In genomic region chr20:50305636-50306477, GRCh38 we compare ENCODE assay signal across 8 cellular contexts.
A peak's percentile ranks its signal among the peaks of the same experiment; 100 is the strongest.
DNase-seq lines count a peak whose midpoint lies in the region; ATAC-seq and TF ChIP-seq lines count a peak whose summit lies in the region.
"Had no signal": no experiment of that assay in that cellular context is flagged by ENCODE, and none has a peak within 500 bp of the region (broad histone marks: within the 10 kb centered on the region; RNA-seq: fewer than 3 reads in every experiment).

No MANE protein-coding gene starts in this region.

- in situ Hi-C loops in G401 (cut with HindIII; ENCODE audit: low sequenced_read_pairs): no loop called here

- 93% methylated on average over 19 of the region's 19 CpGs for WGBS in thymus

- no peak overlapping the region for H3K4me3 ChIP-seq in ascending aorta
- H3K4me3 ChIP-seq in thymus (ENCODE audit: low read length): no peak overlapping the region

- H3K27ac ChIP-seq in ascending aorta (peak overlapping the region; percentile 73 to 81), thymus (ENCODE audit: low read depth) (peak overlapping the region; percentile 20)

- peak; percentile 29 for DNase-seq in NCI-H187 treated with DMSO at 0.1 percent for 48 hours (lab: John Stamatoyannopoulos, UW)
- no peak for DNase-seq in ascending aorta (ENCODE audit: low spot score in 2 of 2)
- peak; percentile 96 for DNase-seq in left lobe of liver (ENCODE audit: low spot score)
- DNase-seq in MV-4-11 (lab: John Stamatoyannopoulos, UW): no peak
- no peak for DNase-seq in G401 (ENCODE audit: low spot score)
- DNase-seq in stimulated activated effector memory CD8-positive, alpha-beta T cell treated with anti-CD3 and anti-CD28 coated beads, Interleukin-12 subunit alpha, Interleukin-12 subunit beta, amount 100 ng/mL, for 72 hours (ENCODE audit: low spot score in 2 of 2): no peak
- DNase-seq: activated CD4-positive, alpha-beta T cell treated with anti-CD3 and anti-CD28 coated beads for 4 hours had no signal

- H3K36me3 ChIP-seq in ascending aorta (no peaks in the 10 kb centered on the region), thymus (ENCODE audit: control insufficient read depth, insufficient read depth) (no peaks in the 10 kb centered on the region)

- peaks cover 0 to 9% of the 10 kb centered on the region in 2 donors for H3K9me3 ChIP-seq in ascending aorta
- no peaks in the 10 kb centered on the region for H3K9me3 ChIP-seq in thymus (ENCODE audit: control insufficient read depth)

- TF ChIP-seq CTCF in ascending aorta (IDR thresholded peaks at IDR 0.05): no peak

- no peak overlapping the region for H3K27ac Mint-ChIP-seq in stimulated activated effector memory CD8-positive, alpha-beta T cell treated with anti-CD3 and anti-CD28 coated beads, Interleukin-12 subunit alpha, Interleukin-12 subunit beta, amount 100 ng/mL, for 72 hours

- no peak overlapping the region for H3K4me3 Mint-ChIP-seq in stimulated activated effector memory CD8-positive, alpha-beta T cell treated with anti-CD3 and anti-CD28 coated beads, Interleukin-12 subunit alpha, Interleukin-12 subunit beta, amount 100 ng/mL, for 72 hours

- no peaks in the 10 kb centered on the region for H3K36me3 Mint-ChIP-seq in stimulated activated effector memory CD8-positive, alpha-beta T cell treated with anti-CD3 and anti-CD28 coated beads, Interleukin-12 subunit alpha, Interleukin-12 subunit beta, amount 100 ng/mL, for 72 hours

- no peaks in the 10 kb centered on the region for H3K27me3 ChIP-seq in ascending aorta
- H3K27me3 ChIP-seq in thymus (ENCODE audit: control insufficient read depth, insufficient read depth): no peaks in the 10 kb centered on the region

- peaks cover 16 to 21% of the 10 kb centered on the region in 2 donors for H3K4me1 ChIP-seq in ascending aorta
- no peaks in the 10 kb centered on the region for H3K4me1 ChIP-seq in thymus (ENCODE audit: control insufficient read depth, insufficient read depth, low read length)

- ATAC-seq in left lobe of liver: peak; percentile 58
- no peak for ATAC-seq in stimulated activated effector memory CD8-positive, alpha-beta T cell treated with anti-CD3 and anti-CD28 coated beads, Interleukin-12 subunit alpha, Interleukin-12 subunit beta, amount 100 ng/mL, for 72 hours

- peaks cover 9% of the 10 kb centered on the region for H3K4me1 Mint-ChIP-seq in stimulated activated effector memory CD8-positive, alpha-beta T cell treated with anti-CD3 and anti-CD28 coated beads, Interleukin-12 subunit alpha, Interleukin-12 subunit beta, amount 100 ng/mL, for 72 hours

- H3K9me3 Mint-ChIP-seq in stimulated activated effector memory CD8-positive, alpha-beta T cell treated with anti-CD3 and anti-CD28 coated beads, Interleukin-12 subunit alpha, Interleukin-12 subunit beta, amount 100 ng/mL, for 72 hours: no peaks in the 10 kb centered on the region

- intact Hi-C loops in ascending aorta (cut with DNase I): no loop called here

Comparison
In these comparisons a context has a peak if more than half of its experiments do, and no peak if none do; other contexts are left out.
1. DNase-seq: peak in NCI-H187 treated with DMSO at 0.1 percent for 48 hours (single experiment) and left lobe of liver (single experiment); none in ascending aorta (0 of 2), MV-4-11 (single experiment), G401 (single experiment) and stimulated activated effector memory CD8-positive, alpha-beta T cell treated with anti-CD3 and anti-CD28 coated beads, Interleukin-12 subunit alpha, Interleukin-12 subunit beta, amount 100 ng/mL, for 72 hours (0 of 2).